Comparison of ENCODE assay signal across 8 cellular contexts in the genomic region with DNA sequence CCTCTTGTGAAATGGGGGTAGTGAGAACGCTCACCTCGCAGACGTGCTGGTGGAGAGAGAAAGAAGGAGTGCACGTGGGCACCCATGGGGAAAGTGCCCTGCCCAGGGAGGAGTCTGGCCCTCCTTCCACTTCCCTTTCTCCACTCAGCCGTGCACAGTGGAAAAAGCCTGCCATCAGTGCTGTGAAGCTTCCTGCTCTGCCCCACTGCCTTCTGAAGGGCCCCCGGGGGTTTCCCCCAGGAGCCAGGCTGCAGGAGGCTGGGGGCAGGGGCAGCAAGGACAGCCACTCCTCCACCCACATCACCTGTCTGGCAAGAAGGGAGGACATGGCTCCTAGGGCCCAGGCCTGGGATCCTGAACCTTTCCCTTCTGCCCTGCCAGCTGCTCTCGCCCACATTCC. TPM values are rescaled to one million over a fixed set of nuclear protein-coding genes. Genes with fewer than 3 reads are reported as not detected.
DNase-seq lines count a peak whose midpoint lies in the region; ATAC-seq and TF ChIP-seq lines count a peak whose summit lies in the region.

No MANE protein-coding gene starts in this region.

- no peak overlapping the region for H3K27ac Mint-ChIP-seq in T-helper 2 cell treated with Interferon-gamma antibody and Interleukin-4, amounts not matched to agents 5 μg/mL and 100 μg/mL, for 36 hours
- peak overlapping the region; percentile 49 for H3K27ac Mint-ChIP-seq in activated CD8-positive, alpha-beta T cell treated with anti-CD3 and anti-CD28 coated beads for 36 hours

- peak; percentile 24 for DNase-seq in T-helper 2 cell treated with Interferon-gamma antibody and Interleukin-4, amounts not matched to agents 5 μg/mL and 100 μg/mL, for 36 hours (ENCODE audit: low spot score)
- DNase-seq in T-helper 2 cell, result no peak
- peak; percentile 76 for DNase-seq in activated CD8-positive, alpha-beta T cell treated with anti-CD3 and anti-CD28 coated beads for 36 hours
- peak; percentile 37 for DNase-seq in stimulated activated CD4-positive, alpha-beta T cell treated with anti-CD3 and anti-CD28 coated beads, Interleukin-1b, Interleukin-23, amount 100 ng/mL, for 48 hours
- DNase-seq in T1000 (lab: John Stamatoyannopoulos, UW), result no peak

- no peak for TF ChIP-seq CTCF in activated CD8-positive, alpha-beta T cell treated with anti-CD3 and anti-CD28 coated beads for 36 hours (IDR thresholded peaks at IDR 0.05)

- CTCF ChIA-PET in activated CD8-positive, alpha-beta T cell treated with anti-CD3 and anti-CD28 coated beads for 36 hours (lab: Charles Lee), result interaction anchor here (2.0 to 24.5 kb wide), 2 partner anchors 16 to 160 kb away, joined by 5 to 942 read pairs; no protein-coding TSS in a partner anchor

- peaks cover 1% of the 10 kb centered on the region for H3K4me1 Mint-ChIP-seq in T-helper 2 cell treated with Interferon-gamma antibody and Interleukin-4, amounts not matched to agents 5 μg/mL and 100 μg/mL, for 36 hours (ENCODE audit: low read depth)
- peaks cover 23% of the 10 kb centered on the region for H3K4me1 Mint-ChIP-seq in activated CD8-positive, alpha-beta T cell treated with anti-CD3 and anti-CD28 coated beads for 36 hours (ENCODE audit: low read depth)

- H3K9me3 Mint-ChIP-seq in T-helper 2 cell treated with Interferon-gamma antibody and Interleukin-4, amounts not matched to agents 5 μg/mL and 100 μg/mL, for 36 hours, result no peaks in the 10 kb centered on the region
- no peaks in the 10 kb centered on the region for H3K9me3 Mint-ChIP-seq in activated CD8-positive, alpha-beta T cell treated with anti-CD3 and anti-CD28 coated beads for 36 hours

- peak; percentile 74 for ATAC-seq in HG03558 (IDR thresholded peaks at IDR 0.05; ENCODE audit: extremely low read depth, unreplicated experiment)
- peak; percentile 93 for ATAC-seq in activated CD8-positive, alpha-beta T cell treated with anti-CD3 and anti-CD28 coated beads for 36 hours
- no peak for ATAC-seq in HG03354 (IDR thresholded peaks at IDR 0.05; ENCODE audit: poor library complexity, severe bottlenecking, unreplicated experiment)
- ATAC-seq in GM19455 (IDR thresholded peaks at IDR 0.05; ENCODE audit: unreplicated experiment), result no peak

- H3K27me3 Mint-ChIP-seq in T-helper 2 cell treated with Interferon-gamma antibody and Interleukin-4, amounts not matched to agents 5 μg/mL and 100 μg/mL, for 36 hours (ENCODE audit: low read depth), result peaks cover 3% of the 10 kb centered on the region
- no peaks in the 10 kb centered on the region for H3K27me3 Mint-ChIP-seq in activated CD8-positive, alpha-beta T cell treated with anti-CD3 and anti-CD28 coated beads for 36 hours

- intact Hi-C loops in activated CD8-positive, alpha-beta T cell treated with anti-CD3 and anti-CD28 coated beads for 36 hours (cut with micrococcal nuclease), result no loop called here

- H3K4me3 Mint-ChIP-seq in T-helper 2 cell treated with Interferon-gamma antibody and Interleukin-4, amounts not matched to agents 5 μg/mL and 100 μg/mL, for 36 hours, result no peak overlapping the region
- no peak overlapping the region for H3K4me3 Mint-ChIP-seq in activated CD8-positive, alpha-beta T cell treated with anti-CD3 and anti-CD28 coated beads for 36 hours

- POLR2A ChIA-PET in activated CD8-positive, alpha-beta T cell treated with anti-CD3 and anti-CD28 coated beads for 36 hours (lab: Charles Lee), result interaction anchor here (1.1 kb wide), 1 partner anchor 15 kb away, joined by 3 read pairs; no protein-coding TSS in a partner anchor

- H3K36me3 Mint-ChIP-seq in T-helper 2 cell treated with Interferon-gamma antibody and Interleukin-4, amounts not matched to agents 5 μg/mL and 100 μg/mL, for 36 hours (ENCODE audit: low read depth), result no peaks in the 10 kb centered on the region
- H3K36me3 Mint-ChIP-seq in activated CD8-positive, alpha-beta T cell treated with anti-CD3 and anti-CD28 coated beads for 36 hours (ENCODE audit: low read depth), result no peaks in the 10 kb centered on the region

RNA-seq across cellular contexts. Expression of gene TP53I11, which starts 7.6 kb away (rescaled TPM):
- total RNA-seq in activated CD8-positive, alpha-beta T cell treated with anti-CD3 and anti-CD28 coated beads for 36 hours, result 10 to 100 TPM; 15.2 to 17.5 TPM

Comparison
In these comparisons a context has a peak if more than half of its experiments do, and no peak if none do; other contexts are left out.
1. DNase-seq: peak in T-helper 2 cell treated with Interferon-gamma antibody and Interleukin-4, amounts not matched to agents 5 μg/mL and 100 μg/mL, for 36 hours (single experiment), activated CD8-positive, alpha-beta T cell treated with anti-CD3 and anti-CD28 coated beads for 36 hours (single experiment) and stimulated activated CD4-positive, alpha-beta T cell treated with anti-CD3 and anti-CD28 coated beads, Interleukin-1b, Interleukin-23, amount 100 ng/mL, for 48 hours (single experiment); none in T-helper 2 cell (0 of 5) and T1000 (single experiment).
2. ATAC-seq: peak in HG03558 (single experiment) and activated CD8-positive, alpha-beta T cell treated with anti-CD3 and anti-CD28 coated beads for 36 hours (single experiment); none in HG03354 (single experiment) and GM19455 (single experiment).